In the genomic region with DNA sequence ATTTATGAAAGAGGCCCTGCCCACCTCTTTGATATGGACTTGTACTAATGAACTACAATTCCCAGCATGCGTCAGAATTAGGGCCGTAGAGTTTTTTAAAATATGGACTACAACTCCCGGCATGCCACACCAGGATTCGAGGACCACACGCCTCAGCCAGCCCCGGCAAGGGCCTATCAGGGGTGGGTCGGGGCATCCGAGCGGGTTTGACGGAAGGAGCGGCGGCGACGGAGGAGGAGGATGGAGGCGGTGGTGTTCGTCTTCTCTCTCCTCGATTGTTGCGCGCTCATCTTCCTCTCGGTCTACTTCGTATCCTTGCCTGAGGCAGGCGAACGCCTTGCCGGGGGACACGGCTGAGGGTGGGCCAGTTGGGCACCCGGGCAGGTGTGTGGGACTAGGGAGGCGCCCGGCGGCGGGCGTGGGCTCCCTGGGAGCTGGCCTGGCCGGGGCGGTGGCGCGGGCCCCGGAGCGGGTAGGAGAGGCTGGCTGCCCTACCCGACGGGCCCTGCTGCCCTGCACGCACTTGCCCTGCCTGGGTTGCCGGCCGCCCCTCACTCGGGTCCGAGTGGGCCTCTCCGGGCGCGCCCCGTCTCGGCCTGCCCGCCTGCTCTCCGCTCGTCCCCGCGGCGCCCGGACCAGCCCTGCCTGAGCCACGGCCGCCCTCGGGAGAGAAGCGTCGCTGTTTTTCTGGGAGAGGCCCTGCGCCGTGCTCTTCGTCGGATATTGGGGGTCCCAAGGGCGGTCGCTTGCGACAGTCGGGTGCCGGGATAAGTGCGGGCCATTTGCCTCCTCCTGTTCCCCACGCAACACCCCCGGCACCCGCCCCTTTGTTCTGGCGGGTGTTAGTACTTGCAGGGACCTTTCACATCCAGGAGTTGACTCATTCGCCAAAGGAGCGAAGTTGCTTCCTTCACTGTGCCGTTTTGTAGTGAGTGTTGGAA, we compare ENCODE assay signal across 8 cellular contexts. TPM values are rescaled to one million over a fixed set of nuclear protein-coding genes. Genes with fewer than 3 reads are reported as not detected.
A peak's percentile ranks its signal among the peaks of the same experiment; 100 is the strongest.
DNase-seq lines count a peak whose midpoint lies in the region; TF ChIP-seq lines count a peak whose summit lies in the region.

A gene (plus strand): TSS at position 195 of the 941 bp plus-strand sequence. CDS start 46 bp downstream, at position 241.

- H3K9me3 ChIP-seq in SK-N-SH (no peaks in the 10 kb centered on the region), suprapubic skin (no peaks in the 10 kb centered on the region)

- H3K27me3 Mint-ChIP-seq in HFFc6 (ENCODE audit: insufficient read depth): no peaks in the 10 kb centered on the region; the same call in 1 of the 2 replicates

- peak; percentile 80 for TF ChIP-seq POLR2A in NB4 (IDR thresholded peaks at IDR 0.05; ENCODE audit: extremely low read depth, insufficient read length)
- peak in 1 of 2 donors; percentile 81 for TF ChIP-seq POLR2A in suprapubic skin (IDR thresholded peaks at IDR 0.05)

- POLR2A ChIA-PET in SK-N-SH (lab: Yijun Ruan, JAX): interaction anchor here (0.6 kb wide), 1 partner anchor 72 kb away, joined by 3 read pairs; no protein-coding TSS in a partner anchor

- H3K9me3 Mint-ChIP-seq in HFFc6: no peaks in the 10 kb centered on the region

- no peaks in the 10 kb centered on the region for H3K27me3 ChIP-seq in SK-N-SH (ENCODE audit: insufficient read depth)
- no peaks in the 10 kb centered on the region for H3K27me3 ChIP-seq in suprapubic skin

- peaks cover 13% of the 10 kb centered on the region for H4K20me1 ChIP-seq in SK-N-SH (ENCODE audit: insufficient read depth)

- no peak for TF ChIP-seq CTCF in HFFc6 (IDR thresholded peaks at IDR 0.05)
- TF ChIP-seq CTCF in NB4 (IDR thresholded peaks at IDR 0.05; ENCODE audit: low read depth, low read length): no peak
- TF ChIP-seq CTCF in SK-N-SH (IDR thresholded peaks at IDR 0.05): no peak
- TF ChIP-seq CTCF in suprapubic skin (IDR thresholded peaks at IDR 0.05): no peak

- CTCF ChIA-PET in SK-N-SH (lab: Yijun Ruan, JAX): interaction anchor here (0.7 to 1.2 kb wide), 2 partner anchors 23 to 511 kb away, joined by 3 to 5 read pairs; a partner anchor contains a TSS

- H3K36me3 ChIP-seq in SK-N-SH (replicated peaks in 1 of 2; ENCODE audit: control insufficient read depth in 1 of 2, insufficient read depth in 2 of 2, low read length in 1 of 2): peaks cover 0 to 3% of the 10 kb centered on the region in 2 experiments
- no peaks in the 10 kb centered on the region for H3K36me3 ChIP-seq in suprapubic skin

- no peaks in the 10 kb centered on the region for H3K9me2 ChIP-seq in SK-N-SH

- peak; percentile 81 for DNase-seq in GM04503 (ENCODE audit: low read depth)
- DNase-seq in HFFc6: peak; percentile 95
- DNase-seq in NB4 (ENCODE audit: low read depth): peak; percentile 95
- peak; percentile 96 for DNase-seq in SK-N-SH
- peak; percentile 90 for DNase-seq in activated naive CD4-positive, alpha-beta T cell treated with anti-CD3 and anti-CD28 coated beads, Interleukin-2, amount 50 U/mL, for 16 hours
- DNase-seq in globus pallidus (ENCODE audit: low spot score): peak; percentile 97
- peak; percentile 33 to 96 (median 86) for DNase-seq in nucleus accumbens (lab: John Stamatoyannopoulos, UW)
- peak; percentile 93 to 94 for DNase-seq in suprapubic skin (ENCODE audit: low spot score in 2 of 2)

- H3K4me2 ChIP-seq in SK-N-SH: peak within 1 kb of the TSS; percentile 73

- peak within 1 kb of the TSS; percentile 72 for H3K27ac Mint-ChIP-seq in HFFc6

- H3F3A ChIP-seq in SK-N-SH (replicated peaks; ENCODE audit: insufficient read depth): no peaks in the 10 kb centered on the region

- H3K27ac ChIP-seq in SK-N-SH (ENCODE audit: low read depth in 2 of 2, low read length in 1 of 2): peak within 1 kb of the TSS; percentile 64 to 75; a peak in 3 of 4 replicates
- peak within 1 kb of the TSS; percentile 96 for H3K27ac ChIP-seq in suprapubic skin

- under 1% methylated on average over 27 of the region's 78 CpGs for WGBS in SK-N-SH (ENCODE audit: low lambda C conversion rate)
- under 1% methylated on average over 28 of the region's 78 CpGs for WGBS in suprapubic skin

- H3K4me1 Mint-ChIP-seq in HFFc6 (ENCODE audit: low read depth): peaks cover 29% of the 10 kb centered on the region

- peaks cover 52% of the 10 kb centered on the region for H3K79me2 ChIP-seq in SK-N-SH (ENCODE audit: insufficient read depth)

- peak within 1 kb of the TSS; percentile 88 for H3K4me3 ChIP-seq in NB4 (ENCODE audit: low read depth, low read length)
- peak within 1 kb of the TSS; percentile 74 to 80 for H3K4me3 ChIP-seq in SK-N-SH (ENCODE audit: low read depth in 2 of 2, low read length in 1 of 2)
- H3K4me3 ChIP-seq in suprapubic skin: peak within 1 kb of the TSS; percentile 94

- peaks cover 6% of the 10 kb centered on the region; the same call in 1 of the 2 replicates for H3K36me3 Mint-ChIP-seq in HFFc6 (ENCODE audit: low read depth)

- TF ChIP-seq EP300 in SK-N-SH (IDR thresholded peaks at IDR 0.05; ENCODE audit: borderline replicate concordance in 1 of 2, low read depth in 1 of 2, low read length in 1 of 2) (no peak; a peak in 1 of 4 replicates), suprapubic skin (IDR thresholded peaks at IDR 0.05) (no peak)

- H3K4me3 Mint-ChIP-seq in HFFc6: peak within 1 kb of the TSS; percentile 88

- TF ChIP-seq RAD21 in SK-N-SH (IDR thresholded peaks at IDR 0.05; ENCODE audit: low read length): no peak

- peak within 1 kb of the TSS; percentile 75 for H2AFZ ChIP-seq in SK-N-SH (ENCODE audit: low read depth)

- H3K4me1 ChIP-seq in SK-N-SH (ENCODE audit: control insufficient read depth in 1 of 2, insufficient read depth in 2 of 2, low read depth in 1 of 2, low read length in 1 of 2) (peaks cover 0 to 8% of the 10 kb centered on the region in 2 experiments; a peak in 3 of 4 replicates), suprapubic skin (peaks cover 28% of the 10 kb centered on the region)

- H3K9ac ChIP-seq in SK-N-SH: peak within 1 kb of the TSS; percentile 80

TF ChIP-seq in SK-N-SH, 30 proteins besides CTCF, POLR2A, EP300 and RAD21 (continues in another document):
- TF ChIP-seq POLR2AphosphoS5 (IDR thresholded peaks at IDR 0.05; ENCODE audit: low read depth, low read length) (peak; percentile 95), RFX5 (IDR thresholded peaks at IDR 0.05; ENCODE audit: low read length) (no peak), NFIC (IDR thresholded peaks at IDR 0.05; ENCODE audit: borderline replicate concordance) (no peak), FOXM1 (IDR thresholded peaks at IDR 0.05; ENCODE audit: low read depth) (peak; percentile 95), MXI1 (IDR thresholded peaks at IDR 0.05; ENCODE audit: low read depth, low read length) (peak; percentile 49; the same call in 1 of the 2 replicates), RXRA (IDR thresholded peaks at IDR 0.05; ENCODE audit: borderline replicate concordance, low read depth) (no peak), FOXJ3 (CRISPR knock-in tag; IDR thresholded peaks at IDR 0.05) (no peak), FOSL2 (IDR thresholded peaks at IDR 0.05; ENCODE audit: borderline replicate concordance, low read depth) (peak; percentile 32; the same call in 1 of the 2 replicates), CHD2 (IDR thresholded peaks at IDR 0.05; ENCODE audit: low read length, partially characterized antibody) (peak; percentile 89), ELF1 (IDR thresholded peaks at IDR 0.05) (peak; percentile 58), EZH2phosphoT487 (IDR thresholded peaks at IDR 0.05; ENCODE audit: borderline replicate concordance, low read depth) (no peak), TAF1 (IDR thresholded peaks at IDR 0.05; ENCODE audit: borderline replicate concordance, low read depth, low read length) (peak; percentile 67), RCOR1 (IDR thresholded peaks at IDR 0.05; ENCODE audit: low read length) (no peak), SIN3A (IDR thresholded peaks at IDR 0.05; ENCODE audit: borderline replicate concordance, low read depth, low read length) (peak; percentile 84; the same call in 1 of the 2 replicates), YY1 (IDR thresholded peaks at IDR 0.05; ENCODE audit: low read depth) (no peak), GABPA (IDR thresholded peaks at IDR 0.05; ENCODE audit: low read depth) (peak; percentile 57)
- TF ChIP-seq, protein P1, sequence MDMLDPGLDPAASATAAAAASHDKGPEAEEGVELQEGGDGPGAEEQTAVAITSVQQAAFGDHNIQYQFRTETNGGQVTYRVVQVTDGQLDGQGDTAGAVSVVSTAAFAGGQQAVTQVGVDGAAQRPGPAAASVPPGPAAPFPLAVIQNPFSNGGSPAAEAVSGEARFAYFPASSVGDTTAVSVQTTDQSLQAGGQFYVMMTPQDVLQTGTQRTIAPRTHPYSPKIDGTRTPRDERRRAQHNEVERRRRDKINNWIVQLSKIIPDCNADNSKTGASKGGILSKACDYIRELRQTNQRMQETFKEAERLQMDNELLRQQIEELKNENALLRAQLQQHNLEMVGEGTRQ (IDR thresholded peaks at IDR 0.05; ENCODE audit: borderline replicate concordance, low read depth, low read length): no peak
- TF ChIP-seq, protein P2, sequence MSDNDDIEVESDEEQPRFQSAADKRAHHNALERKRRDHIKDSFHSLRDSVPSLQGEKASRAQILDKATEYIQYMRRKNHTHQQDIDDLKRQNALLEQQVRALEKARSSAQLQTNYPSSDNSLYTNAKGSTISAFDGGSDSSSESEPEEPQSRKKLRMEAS (IDR thresholded peaks at IDR 0.05; ENCODE audit: low read depth): no peak; the same call in 1 of the 2 replicates
- TF ChIP-seq, protein P3, sequence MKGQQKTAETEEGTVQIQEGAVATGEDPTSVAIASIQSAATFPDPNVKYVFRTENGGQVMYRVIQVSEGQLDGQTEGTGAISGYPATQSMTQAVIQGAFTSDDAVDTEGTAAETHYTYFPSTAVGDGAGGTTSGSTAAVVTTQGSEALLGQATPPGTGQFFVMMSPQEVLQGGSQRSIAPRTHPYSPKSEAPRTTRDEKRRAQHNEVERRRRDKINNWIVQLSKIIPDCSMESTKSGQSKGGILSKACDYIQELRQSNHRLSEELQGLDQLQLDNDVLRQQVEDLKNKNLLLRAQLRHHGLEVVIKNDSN (IDR thresholded peaks at IDR 0.05; ENCODE audit: borderline replicate concordance, low read depth): no peak; the same call in 1 of the 2 replicates

RNA-seq across cellular contexts. Expression of the gene that starts here (rescaled TPM):
- 10 to 100 TPM; 46.7 to 53.7 (median 51.6) TPM for total RNA-seq in HFFc6 (2021; fragmentation: NEBNext Ultra II Directional; extraction: Animal tissue kit (Norgen Biotek cat#: 25700))
- polyA plus RNA-seq in SK-N-SH (2012; rRNA removed): 37.7 and 56.8 TPM in 2 replicates
- polyA plus RNA-seq in SK-N-SH (2012; cell fraction: cytosol; rRNA removed): 63.4 and 80.0 TPM in 2 replicates
- polyA plus RNA-seq in SK-N-SH (2012; cell fraction: nucleus; rRNA removed): 24.4 and 26.1 TPM in 2 replicates
- 10 to 100 TPM; 27.8 to 49.5 (median 29.8) TPM for total RNA-seq in suprapubic skin

Comparison
In these comparisons a context has a peak if more than half of its experiments do, and no peak if none do; other contexts are left out.
1. Peak in every context shown above with its lines: DNase-seq, H3K4me3 ChIP-seq and H3K27ac ChIP-seq.